8 cellular contexts compared by ENCODE assay signal in genomic region chr9:137253717-137254623, GRCh38. TPM values are rescaled to one million over a fixed set of nuclear protein-coding genes. Genes with fewer than 3 reads are reported as not detected.
A peak's percentile ranks its signal among the peaks of the same experiment; 100 is the strongest.
DNase-seq lines count a peak whose midpoint lies in the region; ATAC-seq and TF ChIP-seq lines count a peak whose summit lies in the region.

No MANE protein-coding gene starts in this region.

- H3K27ac ChIP-seq in GM23248 (no peak overlapping the region), right atrium auricular region (peak overlapping the region; percentile 76 to 84)

- in situ Hi-C loops in GM23248 (cut with MboI): no loop called here

- peaks cover 37% of the 10 kb centered on the region for H3K79me2 ChIP-seq in GM23248 (ENCODE audit: insufficient read depth)

- H3K9ac ChIP-seq in GM23248 (peak overlapping the region; percentile 75), skeletal muscle satellite cell (ENCODE audit: low read depth, low read length) (peak overlapping the region; percentile 96)

- H3K4me1 Mint-ChIP-seq in T-helper 17 cell: peaks cover 10% of the 10 kb centered on the region

- H3K4me2 ChIP-seq in GM23248 (ENCODE audit: unreplicated experiment): peak overlapping the region; percentile 88
- H3K4me2 ChIP-seq in skeletal muscle satellite cell (ENCODE audit: low read length): peak overlapping the region; percentile 99

- no peaks in the 10 kb centered on the region for H3K9me2 ChIP-seq in GM23248 (ENCODE audit: insufficient read depth)

- H3K27me3 Mint-ChIP-seq in T-helper 17 cell: no peaks in the 10 kb centered on the region

- peak overlapping the region; percentile 88 for H3K4me3 Mint-ChIP-seq in T-helper 17 cell

- WGBS in GM23248 (ENCODE audit: low coverage in 1 of 2, low lambda C conversion rate in 2 of 2, missing lambda C conversion rate in 2 of 2), 2 experiments: 39 to 40% methylated on average over 18 to 20 of the region's 21 CpGs

- ATAC-seq in T-helper 17 cell (no peak), HG03159 (IDR thresholded peaks at IDR 0.05; ENCODE audit: unreplicated experiment) (no peak), HG02642 (IDR thresholded peaks at IDR 0.05; ENCODE audit: poor library complexity, unreplicated experiment) (no peak)

- H3F3A ChIP-seq in GM23248 (ENCODE audit: insufficient read depth): no peaks in the 10 kb centered on the region

- no peaks in the 10 kb centered on the region for H3K27me3 ChIP-seq in GM23248 (replicated peaks; ENCODE audit: insufficient read depth)
- H3K27me3 ChIP-seq in right atrium auricular region: no peaks in the 10 kb centered on the region
- no peaks in the 10 kb centered on the region for H3K27me3 ChIP-seq in skeletal muscle satellite cell (ENCODE audit: control insufficient read depth, insufficient read depth, low read length)

- no peaks in the 10 kb centered on the region for H4K20me1 ChIP-seq in GM23248 (ENCODE audit: insufficient read depth)

- TF ChIP-seq CTCF in right atrium auricular region (IDR thresholded peaks at IDR 0.05): no peak

- H3K36me3 ChIP-seq in GM23248 (ENCODE audit: low read depth) (no peaks in the 10 kb centered on the region; the same call in 1 of the 2 replicates), right atrium auricular region (peaks cover 4% of the 10 kb centered on the region), skeletal muscle satellite cell (ENCODE audit: insufficient read depth, low read length) (peaks cover 17% of the 10 kb centered on the region)

- H3K4me3 ChIP-seq in GM23248: peak overlapping the region; percentile 92
- peak overlapping the region; percentile 68 to 77 for H3K4me3 ChIP-seq in right atrium auricular region
- H3K4me3 ChIP-seq in skeletal muscle satellite cell (ENCODE audit: low read length): peak overlapping the region; percentile 89

- no peak overlapping the region for H3K27ac Mint-ChIP-seq in T-helper 17 cell

- H3K36me3 Mint-ChIP-seq in T-helper 17 cell (ENCODE audit: low read depth): no peaks in the 10 kb centered on the region

- DNase-seq in GM23248 (peak; percentile 42), T-helper 17 cell (no peak), right atrium auricular region (ENCODE audit: low spot score) (no peak), DMS79 treated with DMSO at 0.1 percent for 48 hours (lab: John Stamatoyannopoulos, UW) (no peak)
- DNase-seq in activated CD8-positive, alpha-beta memory T cell treated with anti-CD3 and anti-CD28 coated beads for 24 hours: no peak

- H3K9me3 ChIP-seq in GM23248 (ENCODE audit: low read depth) (no peaks in the 10 kb centered on the region), T-helper 17 cell (ENCODE audit: control insufficient read depth, low read length, poor library complexity, severe bottlenecking) (no peaks in the 10 kb centered on the region), right atrium auricular region (no peaks in the 10 kb centered on the region), skeletal muscle satellite cell (replicated peaks; ENCODE audit: low read length) (no peaks in the 10 kb centered on the region)

- peak overlapping the region; percentile 96 for H2AFZ ChIP-seq in GM23248

- H3K4me1 ChIP-seq in GM23248 (ENCODE audit: insufficient read depth): 0 out of 2 replicates have a peak, but pooled peaks cover 3% of the 10 kb centered on the region
- peaks cover 0 to 40% of the 10 kb centered on the region in 2 donors for H3K4me1 ChIP-seq in right atrium auricular region
- peaks cover 19% of the 10 kb centered on the region for H3K4me1 ChIP-seq in skeletal muscle satellite cell (ENCODE audit: control insufficient read depth, insufficient read depth, low read length)

RNA-seq across cellular contexts. Expression of gene NELFB, which starts 1.2 kb away (rescaled TPM):
- total RNA-seq in GM23248 (2014; rRNA removed; shearing (Covaris generic)): 65.0 and 69.6 TPM in 2 replicates
- 34.4 and 38.5 TPM in 2 replicates for polyA plus RNA-seq in GM23248 (2016; fragmentation: Nextera tagmentation; extraction: Ambion mirVana)
- total RNA-seq in T-helper 17 cell: 10 to 100 TPM; 33.2 to 37.8 TPM
- 10 to 100 TPM; 30.0 to 38.0 TPM for total RNA-seq in right atrium auricular region
- 49.2 and 55.5 TPM in 2 replicates for total RNA-seq in skeletal muscle satellite cell (2012; rRNA removed)

RNA-seq across cellular contexts. Expression of gene STPG3, which starts 2.9 kb away (rescaled TPM):
- total RNA-seq in GM23248 (2014; rRNA removed; shearing (Covaris generic)): not detected in 2 replicates
- polyA plus RNA-seq in GM23248 (2016; fragmentation: Nextera tagmentation; extraction: Ambion mirVana): not detected in 2 replicates
- total RNA-seq in T-helper 17 cell (under 1 TPM in 1 of 2 donors, not detected in 1; 0.62 TPM), right atrium auricular region (not detected)
- total RNA-seq in skeletal muscle satellite cell (2012; rRNA removed): not detected in 2 replicates

RNA-seq across cellular contexts. Expression of gene TUBB4B, which starts 12.9 kb away (rescaled TPM):
- total RNA-seq in GM23248 (2014; rRNA removed; shearing (Covaris generic)): 148 and 159 TPM in 2 replicates
- 373 and 391 TPM in 2 replicates for polyA plus RNA-seq in GM23248 (2016; fragmentation: Nextera tagmentation; extraction: Ambion mirVana)
- total RNA-seq in T-helper 17 cell (10 to 100 TPM; 81.0 to 90.5 TPM), right atrium auricular region (100 to 1,000 TPM; 310 to 394 TPM)
- 261 and 457 TPM in 2 replicates for total RNA-seq in skeletal muscle satellite cell (2012; rRNA removed)

RNA-seq across cellular contexts. Expression of gene SLC34A3, which starts 23.3 kb away (rescaled TPM):
- total RNA-seq in GM23248 (2014; rRNA removed; shearing (Covaris generic)): not detected in 2 replicates
- not detected in 2 replicates for polyA plus RNA-seq in GM23248 (2016; fragmentation: Nextera tagmentation; extraction: Ambion mirVana)
- total RNA-seq in T-helper 17 cell: not detected
- not detected for total RNA-seq in right atrium auricular region
- not detected in 2 replicates for total RNA-seq in skeletal muscle satellite cell (2012; rRNA removed)

RNA-seq across cellular contexts. Expression of gene TOR4A, which starts 23.6 kb away (rescaled TPM):
- 25.8 and 29.6 TPM in 2 replicates for total RNA-seq in GM23248 (2014; rRNA removed; shearing (Covaris generic))
- 4.1 and 5.0 TPM in 2 replicates for polyA plus RNA-seq in GM23248 (2016; fragmentation: Nextera tagmentation; extraction: Ambion mirVana)
- 1 to 10 TPM; 2.1 to 4.0 TPM for total RNA-seq in T-helper 17 cell
- 10 to 100 TPM in 1 of 2 donors, 1 to 10 TPM in 1; 9.4 to 16.8 TPM for total RNA-seq in right atrium auricular region
- 7.0 and 11.7 TPM in 2 replicates for total RNA-seq in skeletal muscle satellite cell (2012; rRNA removed)
